ENCODE assay signal across 9 cellular contexts in the genomic region with DNA sequence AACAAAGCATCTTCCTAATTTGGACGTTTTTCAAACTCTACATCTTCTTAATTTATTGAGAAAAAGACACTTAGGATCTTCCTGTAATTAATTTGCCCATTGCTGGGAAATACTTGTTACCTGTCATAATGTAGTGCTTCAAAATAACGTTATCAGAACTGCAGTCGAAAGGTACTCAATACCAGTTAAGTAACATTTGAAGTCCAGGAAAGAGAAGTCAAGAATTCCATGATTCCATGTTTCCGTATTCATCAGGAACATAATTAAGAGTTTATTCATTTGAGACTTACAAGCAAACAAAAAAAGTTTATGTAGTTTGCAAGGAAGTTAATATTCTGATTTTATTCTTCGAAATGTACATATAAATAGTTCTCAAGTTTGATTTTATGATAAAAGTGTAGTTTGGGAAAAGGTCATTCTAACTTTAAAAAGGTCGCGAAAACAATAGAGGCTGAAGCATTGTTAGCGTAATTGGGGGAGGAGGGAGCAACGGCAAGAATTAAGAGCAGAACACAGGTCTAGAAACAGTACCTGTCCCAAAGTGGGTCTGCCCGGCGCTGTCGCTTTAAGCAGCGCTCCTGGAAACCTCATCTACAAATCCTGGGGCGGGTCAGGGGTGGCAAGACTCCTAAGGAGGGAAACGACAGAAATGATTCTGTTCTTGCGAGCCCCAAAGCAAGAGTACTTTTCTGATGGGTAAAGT. TPM values are rescaled to one million over a fixed set of nuclear protein-coding genes. Genes with fewer than 3 reads are reported as not detected.
DNase-seq lines count a peak whose midpoint lies in the region; ATAC-seq and TF ChIP-seq lines count a peak whose summit lies in the region.
"Had no signal": no experiment of that assay in that cellular context is flagged by ENCODE, and none has a peak within 500 bp of the region (broad histone marks: within the 10 kb centered on the region; RNA-seq: fewer than 3 reads in every experiment).

No MANE protein-coding gene starts in this region.

- no peak for TF ChIP-seq POLR2A in testis (IDR thresholded peaks at IDR 0.05)

- POLR2A ChIA-PET in activated B cell treated with CpG ODN at 0.5 μM for 24 hours (lab: Charles Lee): no interaction called here

- H3K27ac ChIP-seq in testis: no peak overlapping the region

- H3K27me3 ChIP-seq in testis: no peaks in the 10 kb centered on the region

- peaks cover 18% of the 10 kb centered on the region for H3K4me1 Mint-ChIP-seq in activated T-cell treated with anti-CD3 and anti-CD28 coated beads, Interleukin-2, amount 50 U/mL, for 4 hours (ENCODE audit: low read depth)
- peaks cover 20% of the 10 kb centered on the region for H3K4me1 Mint-ChIP-seq in activated B cell treated with CpG ODN at 0.5 μM for 24 hours

- no peaks in the 10 kb centered on the region for H3K4me1 ChIP-seq in testis

- no peaks in the 10 kb centered on the region for H3K9me3 ChIP-seq in iPS-18c (ENCODE audit: control insufficient read depth, insufficient read depth, low read length)
- H3K9me3 ChIP-seq in testis: no peaks in the 10 kb centered on the region

- 28 to 29% methylated on average over 16 of the region's 16 CpGs for WGBS in testis, 2 donors

- CTCF ChIA-PET in activated B cell treated with CpG ODN at 0.5 μM for 24 hours (lab: Charles Lee): interaction anchor here (0.8 kb wide), 1 partner anchor 212 kb away, joined by 3 read pairs; no protein-coding TSS in a partner anchor

- no peak for TF ChIP-seq CTCF in activated B cell treated with CpG ODN at 0.5 μM for 24 hours (IDR thresholded peaks at IDR 0.05)
- no peak for TF ChIP-seq CTCF in testis (IDR thresholded peaks at IDR 0.05)

- ATAC-seq in activated T-cell treated with anti-CD3 and anti-CD28 coated beads, Interleukin-2, amount 50 U/mL, for 4 hours: no peak
- ATAC-seq in activated B cell treated with CpG ODN at 0.5 μM for 24 hours (ENCODE audit: low read depth) (no peak), esophagus mucosa (no peak)
- no peak for ATAC-seq in activated CD4-positive, CD25-positive, alpha-beta regulatory T cell treated with anti-CD3 and anti-CD28 coated beads, Interleukin-2, amount 50 U/mL, for 24 hours

- no peak for DNase-seq in activated T-cell treated with anti-CD3 and anti-CD28 coated beads, Interleukin-2, amount 50 U/mL, for 4 hours
- DNase-seq in activated T-cell treated with anti-CD3 and anti-CD28 coated beads for 4 hours (no peak), activated B cell treated with CpG ODN at 0.5 μM for 24 hours (no peak), testis (peak; percentile 20), DMS114 treated with DMSO at 0.1 percent for 48 hours (lab: John Stamatoyannopoulos, UW; ENCODE audit: unreplicated experiment) (no peak)
- DNase-seq: NCI-H1092 had no signal

- intact Hi-C loops in activated B cell treated with CpG ODN at 0.5 μM for 24 hours (cut with micrococcal nuclease) (loop anchor here (1.0 to 10.0 kb wide), 5 partner anchors 8 to 1010 kb away; a partner anchor contains a TSS), testis (cut with DNase I; ENCODE audit: low total_unique reads) (no loop called here)

- H3K4me3 ChIP-seq in iPS-18c (ENCODE audit: insufficient read depth, low read depth, low read length) (peak overlapping the region; percentile 87), testis (peak overlapping the region; percentile 79 to 85)

- no peaks in the 10 kb centered on the region for H3K9me3 Mint-ChIP-seq in activated T-cell treated with anti-CD3 and anti-CD28 coated beads, Interleukin-2, amount 50 U/mL, for 4 hours
- H3K9me3 Mint-ChIP-seq in activated B cell treated with CpG ODN at 0.5 μM for 24 hours: no peaks in the 10 kb centered on the region

- H3K36me3 ChIP-seq in testis (ENCODE audit: low read depth, missing control alignments): no peaks in the 10 kb centered on the region

- H3K27me3 Mint-ChIP-seq in activated T-cell treated with anti-CD3 and anti-CD28 coated beads, Interleukin-2, amount 50 U/mL, for 4 hours (ENCODE audit: low read depth): peaks cover 6% of the 10 kb centered on the region
- H3K27me3 Mint-ChIP-seq in activated B cell treated with CpG ODN at 0.5 μM for 24 hours: no peaks in the 10 kb centered on the region

- peak overlapping the region; percentile 76 for H3K4me3 Mint-ChIP-seq in activated T-cell treated with anti-CD3 and anti-CD28 coated beads, Interleukin-2, amount 50 U/mL, for 4 hours
- H3K4me3 Mint-ChIP-seq in activated B cell treated with CpG ODN at 0.5 μM for 24 hours: peak overlapping the region; percentile 71

- no peaks in the 10 kb centered on the region for H3K36me3 Mint-ChIP-seq in activated T-cell treated with anti-CD3 and anti-CD28 coated beads, Interleukin-2, amount 50 U/mL, for 4 hours (ENCODE audit: insufficient read depth)
- peaks cover 3% of the 10 kb centered on the region for H3K36me3 Mint-ChIP-seq in activated B cell treated with CpG ODN at 0.5 μM for 24 hours (ENCODE audit: low read depth)

- no peak overlapping the region for H3K27ac Mint-ChIP-seq in activated B cell treated with CpG ODN at 0.5 μM for 24 hours

RNA-seq across cellular contexts. Expression of a gene that starts 1.2 kb away (rescaled TPM):
- total RNA-seq in activated T-cell treated with anti-CD3 and anti-CD28 coated beads, Interleukin-2, amount 50 U/mL, for 4 hours: under 1 TPM; 0.05 to 0.38 (median 0.34) TPM
- 0.71 and 0.86 TPM in 2 replicates for total RNA-seq in activated B cell treated with CpG ODN at 0.5 μM for 24 hours
- 1 to 10 TPM; 7.1 to 8.8 TPM for total RNA-seq in testis
- 3.5 TPM for polyA plus RNA-seq in testis (ENCODE audit: insufficient read depth, low read depth, low replicate concordance)
- 0.76 TPM for total RNA-seq in esophagus mucosa
